8 cellular contexts compared by ENCODE assay signal in genomic region chr1:48470506-48470905, GRCh38. TPM values are rescaled to one million over a fixed set of nuclear protein-coding genes. Genes with fewer than 3 reads are reported as not detected.
DNase-seq lines count a peak whose midpoint lies in the region; ATAC-seq, FAIRE-seq and TF ChIP-seq lines count a peak whose summit lies in the region.

No MANE protein-coding gene starts in this region.

- H3K27me3 Mint-ChIP-seq in activated T-helper 1 cell treated with anti-CD3 and anti-CD28 coated beads, Interleukin-12 subunit alpha, Interleukin-12 subunit beta, Interleukin-2, Interleukin-4 antibody, amounts not matched to agents 30 ng/mL and 10 ng/mL and 1 ng/mL, durations not matched to agents 14 hours and 24 hours and 36 hours (ENCODE audit: insufficient read depth) = peaks cover 37% of the 10 kb centered on the region

- FAIRE-seq in GM12891 (lab: Jason Lieb, UNC) = no peak

- peak overlapping the region; percentile 85 for H3K4me3 Mint-ChIP-seq in activated T-helper 1 cell treated with anti-CD3 and anti-CD28 coated beads, Interleukin-12 subunit alpha, Interleukin-12 subunit beta, Interleukin-2, Interleukin-4 antibody, amounts not matched to agents 30 ng/mL and 10 ng/mL and 1 ng/mL, durations not matched to agents 14 hours and 24 hours and 36 hours

- H3K4me3 ChIP-seq in H7 (ENCODE audit: insufficient read depth, low read depth, low read length) = peak overlapping the region; percentile 84; the same call in 1 of the 2 replicates
- peak overlapping the region; percentile 84 for H3K4me3 ChIP-seq in psoas muscle

- peaks cover 13% of the 10 kb centered on the region for H3K4me1 ChIP-seq in psoas muscle

- H3K27me3 ChIP-seq in H7 (ENCODE audit: control insufficient read depth, insufficient read depth, low read length) (no peaks in the 10 kb centered on the region), psoas muscle (ENCODE audit: insufficient read depth in 3 of 3, low read length in 2 of 3) (no peaks in the 10 kb centered on the region)

- peaks cover 12% of the 10 kb centered on the region for H3K4me1 Mint-ChIP-seq in activated T-helper 1 cell treated with anti-CD3 and anti-CD28 coated beads, Interleukin-12 subunit alpha, Interleukin-12 subunit beta, Interleukin-2, Interleukin-4 antibody, amounts not matched to agents 30 ng/mL and 10 ng/mL and 1 ng/mL, durations not matched to agents 14 hours and 24 hours and 36 hours (ENCODE audit: low read depth)

- peak overlapping the region; percentile 79 for H3K27ac ChIP-seq in psoas muscle

- DNase-seq in H7 (no peak), left cardiac atrium (peak; percentile 43), psoas muscle (peak; percentile 26 to 57), NCI-H226 (no peak), GM12891 (ENCODE audit: insufficient read length, low spot score) (no peak)
- DNase-seq in activated T-helper 1 cell treated with anti-CD3 and anti-CD28 coated beads, Interleukin-12 subunit alpha, Interleukin-12 subunit beta, Interleukin-2, Interleukin-4 antibody, amounts not matched to agents 30 ng/mL and 10 ng/mL and 1 ng/mL, durations not matched to agents 14 hours and 24 hours and 36 hours (ENCODE audit: low spot score) = no peak

- no peak for TF ChIP-seq POLR2A in GM12891 (IDR thresholded peaks at IDR 0.05; ENCODE audit: low read depth, low read length)

- 3 to 9% (median 7%) methylated on average over 6 of the region's 6 CpGs for WGBS in psoas muscle, 3 donors

- H3K36me3 Mint-ChIP-seq in activated T-helper 1 cell treated with anti-CD3 and anti-CD28 coated beads, Interleukin-12 subunit alpha, Interleukin-12 subunit beta, Interleukin-2, Interleukin-4 antibody, amounts not matched to agents 30 ng/mL and 10 ng/mL and 1 ng/mL, durations not matched to agents 14 hours and 24 hours and 36 hours (ENCODE audit: low read depth) = no peaks in the 10 kb centered on the region

- H3K9me3 ChIP-seq in psoas muscle = no peaks in the 10 kb centered on the region

- H3K36me3 ChIP-seq in H7 (replicated peaks; ENCODE audit: control insufficient read depth, insufficient read depth, low read length) = no peaks in the 10 kb centered on the region; the same call in 1 of the 2 replicates
- no peaks in the 10 kb centered on the region for H3K36me3 ChIP-seq in psoas muscle (ENCODE audit: insufficient read depth in 1 of 2, low read depth in 1 of 2)

- H3K27ac Mint-ChIP-seq in activated T-helper 1 cell treated with anti-CD3 and anti-CD28 coated beads, Interleukin-12 subunit alpha, Interleukin-12 subunit beta, Interleukin-2, Interleukin-4 antibody, amounts not matched to agents 30 ng/mL and 10 ng/mL and 1 ng/mL, durations not matched to agents 14 hours and 24 hours and 36 hours = no peak overlapping the region

- TF ChIP-seq CTCF in psoas muscle (IDR thresholded peaks at IDR 0.05) = no peak

- intact Hi-C loops in activated T-helper 1 cell treated with anti-CD3 and anti-CD28 coated beads, Interleukin-12 subunit alpha, Interleukin-12 subunit beta, Interleukin-2, Interleukin-4 antibody, amounts not matched to agents 30 ng/mL and 10 ng/mL and 1 ng/mL, durations not matched to agents 14 hours and 24 hours and 36 hours (cut with micrococcal nuclease) = no loop called here
- intact Hi-C loops in left cardiac atrium (cut with DNase I) = no loop called here
- intact Hi-C loops in psoas muscle (cut with DNase I) = no loop called here

- peaks cover 9% of the 10 kb centered on the region for H3K9me3 Mint-ChIP-seq in activated T-helper 1 cell treated with anti-CD3 and anti-CD28 coated beads, Interleukin-12 subunit alpha, Interleukin-12 subunit beta, Interleukin-2, Interleukin-4 antibody, amounts not matched to agents 30 ng/mL and 10 ng/mL and 1 ng/mL, durations not matched to agents 14 hours and 24 hours and 36 hours

- ATAC-seq in left cardiac atrium (peak in 1 of 2 donors; percentile 27), psoas muscle (no peak), GM21737 (IDR thresholded peaks at IDR 0.05; ENCODE audit: unreplicated experiment) (no peak), HG02970 (IDR thresholded peaks at IDR 0.05; ENCODE audit: low FRiP score, unreplicated experiment) (no peak)

TF ChIP-seq in GM12891, 5 proteins besides CTCF, POLR2A, EP300 and RAD21:
- no peak for TF ChIP-seq PAX5 (IDR thresholded peaks at IDR 0.05; ENCODE audit: insufficient read depth, low read length, severe bottlenecking)
- no peak for TF ChIP-seq POLR2AphosphoS5 (IDR thresholded peaks at IDR 0.05; ENCODE audit: low read depth, low read length)
- no peak for TF ChIP-seq TAF1 (IDR thresholded peaks at IDR 0.05; ENCODE audit: low read depth, low read length)
- no peak for TF ChIP-seq SPI1 (IDR thresholded peaks at IDR 0.05; ENCODE audit: low read depth, low read length)
- TF ChIP-seq POU2F2 (IDR thresholded peaks at IDR 0.05; ENCODE audit: low read depth, low read length) = no peak

RNA-seq across cellular contexts. Expression of gene SPATA6, which starts 1.5 kb away (rescaled TPM):
- 25.9 and 28.3 TPM in 2 replicates for total RNA-seq in H7 (2014; rRNA removed; shearing (Covaris generic))
- total RNA-seq in activated T-helper 1 cell treated with anti-CD3 and anti-CD28 coated beads, Interleukin-12 subunit alpha, Interleukin-12 subunit beta, Interleukin-2, Interleukin-4 antibody, amounts not matched to agents 30 ng/mL and 10 ng/mL and 1 ng/mL, durations not matched to agents 14 hours and 24 hours and 36 hours = 0.91 and 1.0 TPM in 2 replicates
- total RNA-seq in left cardiac atrium (10 to 100 TPM; 14.7 to 15.2 TPM), psoas muscle (1 to 10 TPM; 3.0 to 5.3 (median 4.2) TPM)
- polyA plus RNA-seq in psoas muscle = 1 to 10 TPM in 1 of 3 donors, under 1 TPM in 2; 0.63 to 1.2 (median 0.72) TPM
- polyA plus RNA-seq in GM12891 (2012; ENCODE audit: low read depth, missing spikeins) = not detected

Comparison
In these comparisons a context has a peak if more than half of its experiments do, and no peak if none do; other contexts are left out.
1. DNase-seq: peak in left cardiac atrium (single experiment) and psoas muscle (2 of 2); none in H7 (single experiment), activated T-helper 1 cell treated with anti-CD3 and anti-CD28 coated beads, Interleukin-12 subunit alpha, Interleukin-12 subunit beta, Interleukin-2, Interleukin-4 antibody, amounts not matched to agents 30 ng/mL and 10 ng/mL and 1 ng/mL, durations not matched to agents 14 hours and 24 hours and 36 hours (single experiment), NCI-H226 (single experiment) and GM12891 (single experiment).